Comparison of ENCODE assay signal across 16 cellular contexts in the genomic region with DNA sequence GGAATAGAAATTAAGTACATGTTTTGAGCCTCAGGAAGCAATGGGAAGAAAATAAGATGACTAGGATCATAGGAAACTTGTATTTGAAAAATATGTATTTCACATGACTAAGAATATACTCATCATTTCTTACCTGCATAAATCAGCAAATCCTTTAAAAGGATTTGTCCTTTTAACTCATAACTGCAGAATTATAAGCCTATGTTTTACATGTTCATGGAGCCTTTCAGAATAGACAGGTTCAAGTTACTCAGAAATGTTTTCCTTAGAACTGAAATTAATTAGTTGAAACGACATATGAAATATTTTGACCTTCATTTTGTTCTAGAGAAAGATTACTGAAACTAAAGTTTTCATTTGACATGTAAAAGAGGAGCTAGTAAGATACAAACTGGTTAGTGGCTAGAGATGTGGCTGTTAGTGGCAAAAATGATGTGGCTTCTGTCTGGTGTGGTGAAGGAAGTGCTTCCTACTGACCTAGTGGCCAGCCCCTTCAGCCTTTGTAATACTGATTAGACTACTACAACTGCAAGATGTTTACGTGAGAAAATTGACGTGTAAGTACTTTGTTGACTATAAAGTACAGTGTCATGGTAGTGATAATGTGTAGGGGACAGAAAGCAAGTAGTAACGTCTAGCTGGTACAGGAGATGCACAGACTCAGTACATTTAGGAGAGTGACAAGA. TPM values are rescaled to one million over a fixed set of nuclear protein-coding genes. Genes with fewer than 3 reads are reported as not detected.
A peak's percentile ranks its signal among the peaks of the same experiment; 100 is the strongest.
DNase-seq lines count a peak whose midpoint lies in the region; ATAC-seq and TF ChIP-seq lines count a peak whose summit lies in the region.
"Had no signal": no experiment of that assay in that cellular context is flagged by ENCODE, and none has a peak within 500 bp of the region (broad histone marks: within the 10 kb centered on the region; RNA-seq: fewer than 3 reads in every experiment).

No MANE protein-coding gene starts in this region.

- H3K27me3 Mint-ChIP-seq in T-helper 17 cell (no peaks in the 10 kb centered on the region), endothelial cell (ENCODE audit: unreplicated experiment) (peaks cover 1% of the 10 kb centered on the region)
- no peaks in the 10 kb centered on the region for H3K27me3 Mint-ChIP-seq in central memory CD8-positive, alpha-beta T cell
- no peaks in the 10 kb centered on the region for H3K27me3 Mint-ChIP-seq in stimulated activated naive B cell treated with anti-CD40 and anti-IgM and Interleukin-4, amounts not matched to agents 10 μg/mL and 1 μg/mL and 100 μg/mL, for 72 hours
- H3K27me3 Mint-ChIP-seq: stimulated activated memory B cell treated with anti-CD40 and anti-IgM and Interleukin-4, amounts not matched to agents 10 μg/mL and 1 μg/mL and 100 μg/mL, for 72 hours had no signal

- ATAC-seq in T-helper 17 cell (no peak), HG02642 (IDR thresholded peaks at IDR 0.05; ENCODE audit: poor library complexity, unreplicated experiment) (no peak)
- no peak for ATAC-seq in central memory CD8-positive, alpha-beta T cell (replicated peaks; ENCODE audit: extremely low read depth, poor library complexity, severe bottlenecking)
- ATAC-seq in stimulated activated naive B cell treated with anti-CD40 and anti-IgM and Interleukin-4, amounts not matched to agents 10 μg/mL and 1 μg/mL and 100 μg/mL, for 72 hours (replicated peaks): no peak
- ATAC-seq: stimulated activated memory B cell treated with anti-CD40 and anti-IgM and Interleukin-4, amounts not matched to agents 10 μg/mL and 1 μg/mL and 100 μg/mL, for 72 hours; upper lobe of right lung had no signal

- H3K9me3 ChIP-seq in T-helper 17 cell (ENCODE audit: control insufficient read depth, low read length, poor library complexity, severe bottlenecking): no peaks in the 10 kb centered on the region
- H3K9me3 ChIP-seq: breast epithelium, upper lobe of right lung had no signal

- no peak overlapping the region for H3K4me3 Mint-ChIP-seq in T-helper 17 cell
- no peak overlapping the region for H3K4me3 Mint-ChIP-seq in central memory CD8-positive, alpha-beta T cell
- H3K4me3 Mint-ChIP-seq in stimulated activated naive B cell treated with anti-CD40 and anti-IgM and Interleukin-4, amounts not matched to agents 10 μg/mL and 1 μg/mL and 100 μg/mL, for 72 hours: no peak overlapping the region
- no peak overlapping the region for H3K4me3 Mint-ChIP-seq in endothelial cell (ENCODE audit: unreplicated experiment)
- H3K4me3 Mint-ChIP-seq: stimulated activated memory B cell treated with anti-CD40 and anti-IgM and Interleukin-4, amounts not matched to agents 10 μg/mL and 1 μg/mL and 100 μg/mL, for 72 hours had no signal

- H3K27ac Mint-ChIP-seq in T-helper 17 cell (peak overlapping the region; percentile 83), endothelial cell (ENCODE audit: unreplicated experiment) (no peak overlapping the region)
- H3K27ac Mint-ChIP-seq in central memory CD8-positive, alpha-beta T cell (ENCODE audit: low read depth): peak overlapping the region; percentile 44
- peak overlapping the region; percentile 5 for H3K27ac Mint-ChIP-seq in stimulated activated naive B cell treated with anti-CD40 and anti-IgM and Interleukin-4, amounts not matched to agents 10 μg/mL and 1 μg/mL and 100 μg/mL, for 72 hours

- peaks cover 8% of the 10 kb centered on the region for H3K36me3 Mint-ChIP-seq in T-helper 17 cell (ENCODE audit: low read depth)
- H3K36me3 Mint-ChIP-seq in central memory CD8-positive, alpha-beta T cell (ENCODE audit: insufficient read depth): peaks cover 32% of the 10 kb centered on the region
- peaks cover 13 to 21% of the 10 kb centered on the region in 2 donors for H3K36me3 Mint-ChIP-seq in stimulated activated naive B cell treated with anti-CD40 and anti-IgM and Interleukin-4, amounts not matched to agents 10 μg/mL and 1 μg/mL and 100 μg/mL, for 72 hours
- H3K36me3 Mint-ChIP-seq in endothelial cell (ENCODE audit: low read depth, unreplicated experiment): peaks cover 7% of the 10 kb centered on the region

- TF ChIP-seq CTCF in endothelial cell (IDR thresholded peaks at IDR 0.05; ENCODE audit: unreplicated experiment): no peak

- DNase-seq in activated T-cell treated with anti-CD3 and anti-CD28 coated beads for 48 hours (ENCODE audit: low read depth) (peak; percentile 19), activated T-cell treated with anti-CD3 and anti-CD28 coated beads for 4 hours (no peak), T-helper 17 cell (no peak), ecto neural progenitor cell (ENCODE audit: low spot score) (no peak), endothelial cell (ENCODE audit: low spot score) (no peak)
- no peak for DNase-seq in central memory CD8-positive, alpha-beta T cell (ENCODE audit: low spot score in 2 of 2)
- DNase-seq in stimulated activated naive B cell treated with anti-CD40 and anti-IgM and Interleukin-4, amounts not matched to agents 10 μg/mL and 1 μg/mL and 100 μg/mL, for 72 hours: no peak
- DNase-seq: activated CD8-positive, alpha-beta memory T cell treated with anti-CD3 and anti-CD28 coated beads for 24 hours; effector CD4-positive, alpha-beta T cell; mesendoderm; NCI-H2081; NCI-H524; upper lobe of right lung had no signal

- no peaks in the 10 kb centered on the region for H3K9me3 Mint-ChIP-seq in central memory CD8-positive, alpha-beta T cell
- no peaks in the 10 kb centered on the region for H3K9me3 Mint-ChIP-seq in stimulated activated naive B cell treated with anti-CD40 and anti-IgM and Interleukin-4, amounts not matched to agents 10 μg/mL and 1 μg/mL and 100 μg/mL, for 72 hours
- H3K9me3 Mint-ChIP-seq in endothelial cell (ENCODE audit: unreplicated experiment): no peaks in the 10 kb centered on the region
- H3K9me3 Mint-ChIP-seq: stimulated activated memory B cell treated with anti-CD40 and anti-IgM and Interleukin-4, amounts not matched to agents 10 μg/mL and 1 μg/mL and 100 μg/mL, for 72 hours had no signal

- H3K4me1 Mint-ChIP-seq in T-helper 17 cell (peaks cover 3% of the 10 kb centered on the region), endothelial cell (ENCODE audit: unreplicated experiment) (no peaks in the 10 kb centered on the region)
- peaks cover 6% of the 10 kb centered on the region for H3K4me1 Mint-ChIP-seq in central memory CD8-positive, alpha-beta T cell
- no peaks in the 10 kb centered on the region for H3K4me1 Mint-ChIP-seq in stimulated activated naive B cell treated with anti-CD40 and anti-IgM and Interleukin-4, amounts not matched to agents 10 μg/mL and 1 μg/mL and 100 μg/mL, for 72 hours
- H3K4me1 Mint-ChIP-seq: stimulated activated memory B cell treated with anti-CD40 and anti-IgM and Interleukin-4, amounts not matched to agents 10 μg/mL and 1 μg/mL and 100 μg/mL, for 72 hours had no signal

RNA-seq across cellular contexts. Expression of a gene that starts 54.7 kb away (rescaled TPM):
- total RNA-seq in T-helper 17 cell: 1 to 10 TPM; 4.7 to 8.2 TPM
- 15.3 TPM for total RNA-seq in endothelial cell (ENCODE audit: unreplicated experiment)
